Comparison of ENCODE assay signal across 6 cellular contexts in genomic region chr7:57641521-57642067, GRCh38.
"Had no signal": no experiment of that assay in that cellular context is flagged by ENCODE, and none has a peak within 500 bp of the region (broad histone marks: within the 10 kb centered on the region; RNA-seq: fewer than 3 reads in every experiment).

No MANE protein-coding gene starts in this region.

- H3K27ac ChIP-seq: HL-60 had no signal

- H3K4me3 Mint-ChIP-seq: GM23338 had no signal

- H3K4me3 ChIP-seq: GM23338 had no signal

- H3K36me3 Mint-ChIP-seq: IgD-negative memory B cell had no signal

- H3K4me1 Mint-ChIP-seq: GM23338, IgD-negative memory B cell had no signal

- H3K27me3 Mint-ChIP-seq: IgD-negative memory B cell had no signal

- DNase-seq: HCEC 1CT, KBM-7 had no signal

- ATAC-seq: GM23338, HepG2 had no signal

- H3K27ac Mint-ChIP-seq: GM23338, IgD-negative memory B cell had no signal
